Comparison of ENCODE assay signal across 14 cellular contexts in genomic region chr14:86838363-86838762, GRCh38.
DNase-seq lines count a peak whose midpoint lies in the region; ATAC-seq, FAIRE-seq and TF ChIP-seq lines count a peak whose summit lies in the region.
"Had no signal": no experiment of that assay in that cellular context is flagged by ENCODE, and none has a peak within 500 bp of the region (broad histone marks: within the 10 kb centered on the region; RNA-seq: fewer than 3 reads in every experiment).

No MANE protein-coding gene starts in this region.

- no peak overlapping the region for H3K4me3 ChIP-seq in choroid plexus epithelial cell (ENCODE audit: low read depth, low read length)
- H3K4me3 ChIP-seq: colonic mucosa, esophagus squamous epithelium, suprapubic skin had no signal

- no peak for TF ChIP-seq CTCF in choroid plexus epithelial cell (conservative IDR thresholded peaks at IDR 0.05; ENCODE audit: low read depth, low read length)

- no peak for TF ChIP-seq POLR2A in H54 (IDR thresholded peaks at IDR 0.05; ENCODE audit: low read depth, low read length)

- peak; percentile 53 for ATAC-seq in GM18867 (IDR thresholded peaks at IDR 0.05; ENCODE audit: unreplicated experiment)
- ATAC-seq: CD8-positive, alpha-beta T cell had no signal

- DNase-seq in Daoy (ENCODE audit: low read depth) (peak; percentile 41), LoVo (ENCODE audit: low spot score) (peak; percentile 29), choroid plexus epithelial cell (ENCODE audit: low read depth) (peak; percentile 44), NCI-H748 treated with DMSO at 0.1 percent for 48 hours (lab: John Stamatoyannopoulos, UW) (no peak), H54 (ENCODE audit: insufficient read length, low spot score) (no peak), HuH-7 (ENCODE audit: low spot score) (no peak)
- DNase-seq: CD8-positive, alpha-beta T cell; colonic mucosa; esophagus squamous epithelium; Karpas-422; mammary epithelial cell; NK-92 treated with Interleukin-12 subunit alpha and Interleukin-12 subunit beta, amount 100 ng/mL, for 24 hours had no signal

- no peak for FAIRE-seq in H54 (lab: Jason Lieb, UNC)

Comparison
In these comparisons a context has a peak if more than half of its experiments do, and no peak if none do; other contexts are left out.
1. DNase-seq: peak in Daoy (single experiment), LoVo (single experiment) and choroid plexus epithelial cell (single experiment); none in NCI-H748 treated with DMSO at 0.1 percent for 48 hours (single experiment), H54 (single experiment) and HuH-7 (single experiment).